Comparison of ENCODE assay signal across 1 cellular context in the genomic region with DNA sequence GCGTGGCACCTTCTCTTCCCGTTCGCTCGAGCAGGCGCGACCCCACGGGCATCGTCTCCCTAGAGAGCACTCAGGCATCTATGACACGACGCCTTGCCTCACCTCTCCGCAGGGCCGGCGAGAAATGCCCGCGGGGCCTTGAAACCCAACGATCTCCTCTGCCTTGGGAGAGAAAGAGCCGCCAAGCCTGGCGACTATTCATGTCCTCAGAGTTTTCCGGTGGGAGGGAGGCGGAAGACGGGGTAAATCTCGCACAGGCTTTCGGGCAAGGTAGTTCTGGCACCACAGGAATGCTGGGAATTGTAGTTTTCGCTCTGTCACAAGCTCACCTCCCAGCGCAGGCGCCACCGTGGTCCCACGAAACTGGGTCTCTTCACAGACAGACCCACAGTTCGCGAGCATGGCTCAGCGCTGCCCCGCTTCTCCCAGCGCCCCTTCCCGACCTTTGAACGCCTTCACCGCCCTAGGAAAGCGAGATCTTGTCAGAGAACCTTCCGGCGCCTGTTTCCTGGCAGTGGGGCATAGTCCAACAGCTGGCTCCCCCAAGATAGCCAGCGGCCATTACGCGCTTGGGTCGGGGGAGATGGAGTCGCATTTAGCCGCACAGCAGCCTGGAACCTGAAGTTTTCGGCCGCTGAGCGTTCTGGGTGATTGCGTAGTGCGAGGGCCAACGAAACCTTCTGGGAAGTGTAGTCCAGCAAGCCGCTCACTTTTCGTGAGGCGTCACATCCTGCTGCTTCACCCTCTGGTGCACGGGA.
TF ChIP-seq lines count a peak whose summit lies in the region.

A gene with protein sequence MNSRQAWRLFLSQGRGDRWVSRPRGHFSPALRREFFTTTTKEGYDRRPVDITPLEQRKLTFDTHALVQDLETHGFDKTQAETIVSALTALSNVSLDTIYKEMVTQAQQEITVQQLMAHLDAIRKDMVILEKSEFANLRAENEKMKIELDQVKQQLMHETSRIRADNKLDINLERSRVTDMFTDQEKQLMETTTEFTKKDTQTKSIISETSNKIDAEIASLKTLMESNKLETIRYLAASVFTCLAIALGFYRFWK (minus strand): TSS at position 597 of the 758 bp plus-strand sequence. CDS start 395 bp downstream, at position 202.

TF ChIP-seq in WTC11, 78 proteins besides CTCF, POLR2A, EP300 and RAD21 (continued from another document and continues in another):
- TF ChIP-seq PRRX2 (CRISPR knock-in tag; IDR thresholded peaks at IDR 0.05): 0 out of 2 replicates have a peak, but pooled peaks have one; percentile 65
- TF ChIP-seq, protein P1, sequence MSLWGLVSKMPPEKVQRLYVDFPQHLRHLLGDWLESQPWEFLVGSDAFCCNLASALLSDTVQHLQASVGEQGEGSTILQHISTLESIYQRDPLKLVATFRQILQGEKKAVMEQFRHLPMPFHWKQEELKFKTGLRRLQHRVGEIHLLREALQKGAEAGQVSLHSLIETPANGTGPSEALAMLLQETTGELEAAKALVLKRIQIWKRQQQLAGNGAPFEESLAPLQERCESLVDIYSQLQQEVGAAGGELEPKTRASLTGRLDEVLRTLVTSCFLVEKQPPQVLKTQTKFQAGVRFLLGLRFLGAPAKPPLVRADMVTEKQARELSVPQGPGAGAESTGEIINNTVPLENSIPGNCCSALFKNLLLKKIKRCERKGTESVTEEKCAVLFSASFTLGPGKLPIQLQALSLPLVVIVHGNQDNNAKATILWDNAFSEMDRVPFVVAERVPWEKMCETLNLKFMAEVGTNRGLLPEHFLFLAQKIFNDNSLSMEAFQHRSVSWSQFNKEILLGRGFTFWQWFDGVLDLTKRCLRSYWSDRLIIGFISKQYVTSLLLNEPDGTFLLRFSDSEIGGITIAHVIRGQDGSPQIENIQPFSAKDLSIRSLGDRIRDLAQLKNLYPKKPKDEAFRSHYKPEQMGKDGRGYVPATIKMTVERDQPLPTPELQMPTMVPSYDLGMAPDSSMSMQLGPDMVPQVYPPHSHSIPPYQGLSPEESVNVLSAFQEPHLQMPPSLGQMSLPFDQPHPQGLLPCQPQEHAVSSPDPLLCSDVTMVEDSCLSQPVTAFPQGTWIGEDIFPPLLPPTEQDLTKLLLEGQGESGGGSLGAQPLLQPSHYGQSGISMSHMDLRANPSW (CRISPR knock-in tag; conservative IDR thresholded peaks at IDR 0.05; ENCODE audit: low read depth): no peak
- 0 out of 2 replicates have a peak, but pooled peaks have one; percentile 40 for TF ChIP-seq NFE2L1 (CRISPR knock-in tag; IDR thresholded peaks at IDR 0.05)
- TF ChIP-seq, protein P2, sequence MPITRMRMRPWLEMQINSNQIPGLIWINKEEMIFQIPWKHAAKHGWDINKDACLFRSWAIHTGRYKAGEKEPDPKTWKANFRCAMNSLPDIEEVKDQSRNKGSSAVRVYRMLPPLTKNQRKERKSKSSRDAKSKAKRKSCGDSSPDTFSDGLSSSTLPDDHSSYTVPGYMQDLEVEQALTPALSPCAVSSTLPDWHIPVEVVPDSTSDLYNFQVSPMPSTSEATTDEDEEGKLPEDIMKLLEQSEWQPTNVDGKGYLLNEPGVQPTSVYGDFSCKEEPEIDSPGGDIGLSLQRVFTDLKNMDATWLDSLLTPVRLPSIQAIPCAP (CRISPR knock-in tag; IDR thresholded peaks at IDR 0.05): no peak
- TF ChIP-seq HMGA2 (CRISPR knock-in tag; IDR thresholded peaks at IDR 0.05): no peak
- peak; percentile 89 for TF ChIP-seq CREM (CRISPR knock-in tag; IDR thresholded peaks at IDR 0.05)
- TF ChIP-seq ZNF671 (CRISPR knock-in tag; IDR thresholded peaks at IDR 0.05): no peak
- TF ChIP-seq ETV6 (CRISPR knock-in tag; IDR thresholded peaks at IDR 0.05): no peak
- TF ChIP-seq, protein P3, sequence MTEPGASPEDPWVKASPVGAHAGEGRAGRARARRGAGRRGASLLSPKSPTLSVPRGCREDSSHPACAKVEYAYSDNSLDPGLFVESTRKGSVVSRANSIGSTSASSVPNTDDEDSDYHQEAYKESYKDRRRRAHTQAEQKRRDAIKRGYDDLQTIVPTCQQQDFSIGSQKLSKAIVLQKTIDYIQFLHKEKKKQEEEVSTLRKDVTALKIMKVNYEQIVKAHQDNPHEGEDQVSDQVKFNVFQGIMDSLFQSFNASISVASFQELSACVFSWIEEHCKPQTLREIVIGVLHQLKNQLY (CRISPR knock-in tag; IDR thresholded peaks at IDR 0.05): no peak
- TF ChIP-seq, protein P4, sequence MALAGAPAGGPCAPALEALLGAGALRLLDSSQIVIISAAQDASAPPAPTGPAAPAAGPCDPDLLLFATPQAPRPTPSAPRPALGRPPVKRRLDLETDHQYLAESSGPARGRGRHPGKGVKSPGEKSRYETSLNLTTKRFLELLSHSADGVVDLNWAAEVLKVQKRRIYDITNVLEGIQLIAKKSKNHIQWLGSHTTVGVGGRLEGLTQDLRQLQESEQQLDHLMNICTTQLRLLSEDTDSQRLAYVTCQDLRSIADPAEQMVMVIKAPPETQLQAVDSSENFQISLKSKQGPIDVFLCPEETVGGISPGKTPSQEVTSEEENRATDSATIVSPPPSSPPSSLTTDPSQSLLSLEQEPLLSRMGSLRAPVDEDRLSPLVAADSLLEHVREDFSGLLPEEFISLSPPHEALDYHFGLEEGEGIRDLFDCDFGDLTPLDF (CRISPR knock-in tag; IDR thresholded peaks at IDR 0.05): no peak
- TF ChIP-seq, protein P5, sequence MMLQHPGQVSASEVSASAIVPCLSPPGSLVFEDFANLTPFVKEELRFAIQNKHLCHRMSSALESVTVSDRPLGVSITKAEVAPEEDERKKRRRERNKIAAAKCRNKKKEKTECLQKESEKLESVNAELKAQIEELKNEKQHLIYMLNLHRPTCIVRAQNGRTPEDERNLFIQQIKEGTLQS (CRISPR knock-in tag; conservative IDR thresholded peaks at IDR 0.05): no peak
- TF ChIP-seq GRHL2 (CRISPR knock-in tag; IDR thresholded peaks at IDR 0.05; ENCODE audit: insufficient replicate concordance, severe bottlenecking): no peak
- TF ChIP-seq ELF4 (CRISPR knock-in tag; IDR thresholded peaks at IDR 0.05; ENCODE audit: low read depth): no peak
- TF ChIP-seq MYBL2 (CRISPR knock-in tag; IDR thresholded peaks at IDR 0.05): peak; percentile 81
- TF ChIP-seq, protein P6, sequence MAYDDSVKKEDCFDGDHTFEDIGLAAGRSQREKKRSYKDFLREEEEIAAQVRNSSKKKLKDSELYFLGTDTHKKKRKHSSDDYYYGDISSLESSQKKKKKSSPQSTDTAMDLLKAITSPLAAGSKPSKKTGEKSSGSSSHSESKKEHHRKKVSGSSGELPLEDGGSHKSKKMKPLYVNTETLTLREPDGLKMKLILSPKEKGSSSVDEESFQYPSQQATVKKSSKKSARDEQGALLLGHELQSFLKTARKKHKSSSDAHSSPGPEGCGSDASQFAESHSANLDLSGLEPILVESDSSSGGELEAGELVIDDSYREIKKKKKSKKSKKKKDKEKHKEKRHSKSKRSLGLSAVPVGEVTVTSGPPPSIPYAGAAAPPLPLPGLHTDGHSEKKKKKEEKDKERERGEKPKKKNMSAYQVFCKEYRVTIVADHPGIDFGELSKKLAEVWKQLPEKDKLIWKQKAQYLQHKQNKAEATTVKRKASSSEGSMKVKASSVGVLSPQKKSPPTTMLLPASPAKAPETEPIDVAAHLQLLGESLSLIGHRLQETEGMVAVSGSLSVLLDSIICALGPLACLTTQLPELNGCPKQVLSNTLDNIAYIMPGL (CRISPR knock-in tag; IDR thresholded peaks at IDR 0.05): 0 out of 2 replicates have a peak, but pooled peaks have one; percentile 57
- TF ChIP-seq, protein P7, sequence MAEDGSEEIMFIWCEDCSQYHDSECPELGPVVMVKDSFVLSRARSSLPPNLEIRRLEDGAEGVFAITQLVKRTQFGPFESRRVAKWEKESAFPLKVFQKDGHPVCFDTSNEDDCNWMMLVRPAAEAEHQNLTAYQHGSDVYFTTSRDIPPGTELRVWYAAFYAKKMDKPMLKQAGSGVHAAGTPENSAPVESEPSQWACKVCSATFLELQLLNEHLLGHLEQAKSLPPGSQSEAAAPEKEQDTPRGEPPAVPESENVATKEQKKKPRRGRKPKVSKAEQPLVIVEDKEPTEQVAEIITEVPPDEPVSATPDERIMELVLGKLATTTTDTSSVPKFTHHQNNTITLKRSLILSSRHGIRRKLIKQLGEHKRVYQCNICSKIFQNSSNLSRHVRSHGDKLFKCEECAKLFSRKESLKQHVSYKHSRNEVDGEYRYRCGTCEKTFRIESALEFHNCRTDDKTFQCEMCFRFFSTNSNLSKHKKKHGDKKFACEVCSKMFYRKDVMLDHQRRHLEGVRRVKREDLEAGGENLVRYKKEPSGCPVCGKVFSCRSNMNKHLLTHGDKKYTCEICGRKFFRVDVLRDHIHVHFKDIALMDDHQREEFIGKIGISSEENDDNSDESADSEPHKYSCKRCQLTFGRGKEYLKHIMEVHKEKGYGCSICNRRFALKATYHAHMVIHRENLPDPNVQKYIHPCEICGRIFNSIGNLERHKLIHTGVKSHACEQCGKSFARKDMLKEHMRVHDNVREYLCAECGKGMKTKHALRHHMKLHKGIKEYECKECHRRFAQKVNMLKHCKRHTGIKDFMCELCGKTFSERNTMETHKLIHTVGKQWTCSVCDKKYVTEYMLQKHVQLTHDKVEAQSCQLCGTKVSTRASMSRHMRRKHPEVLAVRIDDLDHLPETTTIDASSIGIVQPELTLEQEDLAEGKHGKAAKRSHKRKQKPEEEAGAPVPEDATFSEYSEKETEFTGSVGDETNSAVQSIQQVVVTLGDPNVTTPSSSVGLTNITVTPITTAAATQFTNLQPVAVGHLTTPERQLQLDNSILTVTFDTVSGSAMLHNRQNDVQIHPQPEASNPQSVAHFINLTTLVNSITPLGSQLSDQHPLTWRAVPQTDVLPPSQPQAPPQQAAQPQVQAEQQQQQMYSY (CRISPR knock-in tag; IDR thresholded peaks at IDR 0.05): no peak
- no peak for TF ChIP-seq ZNF263 (CRISPR knock-in tag; IDR thresholded peaks at IDR 0.05; ENCODE audit: low read depth)
- TF ChIP-seq, protein P8, sequence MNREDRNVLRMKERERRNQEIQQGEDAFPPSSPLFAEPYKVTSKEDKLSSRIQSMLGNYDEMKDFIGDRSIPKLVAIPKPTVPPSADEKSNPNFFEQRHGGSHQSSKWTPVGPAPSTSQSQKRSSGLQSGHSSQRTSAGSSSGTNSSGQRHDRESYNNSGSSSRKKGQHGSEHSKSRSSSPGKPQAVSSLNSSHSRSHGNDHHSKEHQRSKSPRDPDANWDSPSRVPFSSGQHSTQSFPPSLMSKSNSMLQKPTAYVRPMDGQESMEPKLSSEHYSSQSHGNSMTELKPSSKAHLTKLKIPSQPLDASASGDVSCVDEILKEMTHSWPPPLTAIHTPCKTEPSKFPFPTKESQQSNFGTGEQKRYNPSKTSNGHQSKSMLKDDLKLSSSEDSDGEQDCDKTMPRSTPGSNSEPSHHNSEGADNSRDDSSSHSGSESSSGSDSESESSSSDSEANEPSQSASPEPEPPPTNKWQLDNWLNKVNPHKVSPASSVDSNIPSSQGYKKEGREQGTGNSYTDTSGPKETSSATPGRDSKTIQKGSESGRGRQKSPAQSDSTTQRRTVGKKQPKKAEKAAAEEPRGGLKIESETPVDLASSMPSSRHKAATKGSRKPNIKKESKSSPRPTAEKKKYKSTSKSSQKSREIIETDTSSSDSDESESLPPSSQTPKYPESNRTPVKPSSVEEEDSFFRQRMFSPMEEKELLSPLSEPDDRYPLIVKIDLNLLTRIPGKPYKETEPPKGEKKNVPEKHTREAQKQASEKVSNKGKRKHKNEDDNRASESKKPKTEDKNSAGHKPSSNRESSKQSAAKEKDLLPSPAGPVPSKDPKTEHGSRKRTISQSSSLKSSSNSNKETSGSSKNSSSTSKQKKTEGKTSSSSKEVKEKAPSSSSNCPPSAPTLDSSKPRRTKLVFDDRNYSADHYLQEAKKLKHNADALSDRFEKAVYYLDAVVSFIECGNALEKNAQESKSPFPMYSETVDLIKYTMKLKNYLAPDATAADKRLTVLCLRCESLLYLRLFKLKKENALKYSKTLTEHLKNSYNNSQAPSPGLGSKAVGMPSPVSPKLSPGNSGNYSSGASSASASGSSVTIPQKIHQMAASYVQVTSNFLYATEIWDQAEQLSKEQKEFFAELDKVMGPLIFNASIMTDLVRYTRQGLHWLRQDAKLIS (CRISPR knock-in tag; IDR thresholded peaks at IDR 0.05; ENCODE audit: borderline replicate concordance): peak; percentile 32; the same call in 1 of the 2 replicates
- no peak for TF ChIP-seq OVOL2 (CRISPR knock-in tag; IDR thresholded peaks at IDR 0.05; ENCODE audit: borderline replicate concordance)
- TF ChIP-seq, protein P9, sequence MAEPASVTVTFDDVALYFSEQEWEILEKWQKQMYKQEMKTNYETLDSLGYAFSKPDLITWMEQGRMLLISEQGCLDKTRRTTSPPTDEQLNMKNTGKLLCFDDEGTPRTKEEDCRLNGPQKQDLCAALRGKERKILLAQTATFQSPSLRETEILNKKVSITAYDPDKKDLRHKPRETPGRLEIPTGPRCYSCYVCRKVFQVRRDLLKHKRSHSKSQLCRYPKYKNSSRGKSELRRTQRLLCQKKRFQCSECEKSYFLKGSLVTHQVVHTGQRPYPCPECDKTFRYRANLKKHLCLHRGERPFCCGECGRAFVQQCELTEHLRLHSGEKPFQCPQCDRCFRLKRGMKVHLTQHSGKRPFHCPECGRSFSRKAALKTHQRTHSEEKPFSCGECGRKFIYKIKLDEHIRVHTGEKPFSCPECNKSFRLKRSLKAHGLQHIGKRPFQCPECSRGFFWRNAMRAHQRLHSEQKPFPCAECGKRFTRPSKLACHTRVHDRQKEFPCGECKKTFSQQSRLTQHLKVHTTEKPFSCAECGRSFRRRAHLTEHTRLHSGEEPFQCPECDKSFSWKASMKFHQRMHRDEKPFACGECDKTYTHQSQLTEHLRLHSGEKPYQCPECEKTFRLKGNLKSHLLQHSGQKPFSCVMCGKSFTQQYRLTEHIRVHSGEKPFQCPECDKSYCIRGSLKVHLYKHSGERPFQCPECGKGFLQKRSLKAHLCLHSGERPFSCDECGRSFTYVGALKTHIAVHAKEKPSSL (CRISPR knock-in tag; conservative IDR thresholded peaks at IDR 0.05): no peak
- TF ChIP-seq ZNF416 (CRISPR knock-in tag; IDR thresholded peaks at IDR 0.05): peak; percentile 57; the same call in 1 of the 2 replicates
- TF ChIP-seq TEAD4 (CRISPR knock-in tag; IDR thresholded peaks at IDR 0.05): 0 out of 2 replicates have a peak, but pooled peaks have one; percentile 34
- TF ChIP-seq CREB1 (CRISPR knock-in tag; IDR thresholded peaks at IDR 0.05): no peak
- TF ChIP-seq ATF1 (CRISPR knock-in tag; IDR thresholded peaks at IDR 0.05): peak; percentile 21; the same call in 1 of the 2 replicates
- TF ChIP-seq SP1 (CRISPR knock-in tag; conservative IDR thresholded peaks at IDR 0.05): peak; percentile 67
- TF ChIP-seq, protein P10, sequence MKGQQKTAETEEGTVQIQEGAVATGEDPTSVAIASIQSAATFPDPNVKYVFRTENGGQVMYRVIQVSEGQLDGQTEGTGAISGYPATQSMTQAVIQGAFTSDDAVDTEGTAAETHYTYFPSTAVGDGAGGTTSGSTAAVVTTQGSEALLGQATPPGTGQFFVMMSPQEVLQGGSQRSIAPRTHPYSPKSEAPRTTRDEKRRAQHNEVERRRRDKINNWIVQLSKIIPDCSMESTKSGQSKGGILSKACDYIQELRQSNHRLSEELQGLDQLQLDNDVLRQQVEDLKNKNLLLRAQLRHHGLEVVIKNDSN (CRISPR knock-in tag; IDR thresholded peaks at IDR 0.05): peak; percentile 16; the same call in 1 of the 2 replicates
- peak; percentile 59; the same call in 1 of the 2 replicates for TF ChIP-seq FOXP1 (CRISPR knock-in tag; IDR thresholded peaks at IDR 0.05; ENCODE audit: borderline replicate concordance)
- TF ChIP-seq, protein P11, sequence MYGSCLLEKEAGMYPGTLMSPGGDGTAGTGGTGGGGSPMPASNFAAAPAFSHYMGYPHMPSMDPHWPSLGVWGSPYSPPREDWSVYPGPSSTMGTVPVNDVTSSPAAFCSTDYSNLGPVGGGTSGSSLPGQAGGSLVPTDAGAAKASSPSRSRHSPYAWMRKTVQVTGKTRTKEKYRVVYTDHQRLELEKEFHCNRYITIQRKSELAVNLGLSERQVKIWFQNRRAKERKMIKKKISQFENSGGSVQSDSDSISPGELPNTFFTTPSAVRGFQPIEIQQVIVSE (CRISPR knock-in tag; IDR thresholded peaks at IDR 0.05; ENCODE audit: borderline replicate concordance): no peak
- no peak for TF ChIP-seq JUN (CRISPR knock-in tag; IDR thresholded peaks at IDR 0.05)
- no peak for TF ChIP-seq ZNF219 (CRISPR knock-in tag; IDR thresholded peaks at IDR 0.05; ENCODE audit: borderline replicate concordance)
